ENCODE assay signal across 8 cellular contexts in the genomic region with DNA sequence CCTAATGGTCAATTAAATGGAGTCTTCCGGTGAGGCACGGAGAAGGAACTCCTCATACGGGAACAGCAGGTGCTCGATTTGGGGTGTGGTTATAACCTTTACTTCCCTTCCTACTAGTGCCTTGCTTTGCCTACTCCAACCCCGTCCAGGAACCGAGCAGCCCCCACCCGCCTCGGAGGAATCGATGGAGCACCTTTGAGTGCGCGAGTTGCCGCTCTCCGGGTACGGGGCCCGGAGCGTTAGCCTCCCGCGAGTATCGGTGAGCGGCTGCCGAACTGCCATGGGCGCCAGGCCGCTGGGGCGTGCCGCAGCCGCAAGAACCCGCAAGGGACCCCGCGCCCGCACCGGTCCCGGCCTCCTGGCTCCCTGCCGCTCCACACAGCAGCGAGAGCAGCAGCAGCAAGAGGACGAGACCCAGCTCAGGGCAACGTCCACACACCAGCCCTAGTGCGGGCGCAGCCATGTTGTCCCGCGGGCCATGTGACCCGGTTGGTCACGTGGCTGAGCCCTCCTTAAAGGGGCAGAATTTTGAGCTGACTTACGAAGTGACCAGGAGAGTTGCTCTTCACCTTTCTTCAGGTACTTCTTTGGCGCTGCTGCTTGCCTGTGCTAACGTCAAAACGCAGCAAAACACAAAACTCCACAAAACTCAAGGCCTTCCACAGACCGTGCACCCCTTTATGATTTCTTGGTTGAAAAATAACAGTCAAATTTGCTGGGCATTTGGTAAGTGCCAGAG. TPM values are rescaled to one million over a fixed set of nuclear protein-coding genes. Genes with fewer than 3 reads are reported as not detected.
A peak's percentile ranks its signal among the peaks of the same experiment; 100 is the strongest.
DNase-seq lines count a peak whose midpoint lies in the region; ATAC-seq, FAIRE-seq and TF ChIP-seq lines count a peak whose summit lies in the region.

SUMF1 (minus strand) TSS at position 487 of the 739 bp plus-strand sequence; CDS start at position 463, 24 bp downstream.

- no peaks in the 10 kb centered on the region for H3K9me3 ChIP-seq in fibroblast of lung (ENCODE audit: control insufficient read depth, insufficient read depth, low read depth, low read length)
- no peaks in the 10 kb centered on the region for H3K9me3 ChIP-seq in naive thymus-derived CD4-positive, alpha-beta T cell (ENCODE audit: control insufficient read depth in 2 of 3, low read length in 3 of 3)

- peak within 1 kb of the TSS; percentile 88 for H3K4me3 Mint-ChIP-seq in activated T-helper 17 cell treated with anti-CD3 and anti-CD28 coated beads, Interleukin-2, amount 50 U/mL, for 72 hours
- H3K4me3 Mint-ChIP-seq in naive thymus-derived CD4-positive, alpha-beta T cell, result peak within 1 kb of the TSS; percentile 90 to 95 (median 92)
- H3K4me3 Mint-ChIP-seq in stimulated activated effector memory CD8-positive, alpha-beta T cell treated with anti-CD3 and anti-CD28 coated beads, Interleukin-12 subunit alpha, Interleukin-12 subunit beta, amount 100 ng/mL, for 72 hours, result peak within 1 kb of the TSS; percentile 84

- H3K27me3 ChIP-seq in fibroblast of lung (ENCODE audit: control insufficient read depth, insufficient read depth, low read length), result no peaks in the 10 kb centered on the region
- no peaks in the 10 kb centered on the region for H3K27me3 ChIP-seq in naive thymus-derived CD4-positive, alpha-beta T cell (ENCODE audit: control insufficient read depth in 2 of 2, insufficient read depth in 2 of 2, low read length in 2 of 2)

- CTCF ChIA-PET in naive thymus-derived CD4-positive, alpha-beta T cell (lab: Charles Lee), result interaction anchor here (0.9 to 2.0 kb wide), 3 partner anchors 26 to 165 kb away, joined by 3 to 7 read pairs (median 4); partner anchors contain the start of gene ITPR1

- no peak for TF ChIP-seq CTCF in fibroblast of lung (conservative IDR thresholded peaks at IDR 0.05 in 1 of 2, IDR thresholded peaks at IDR 0.05 in 1 of 2; ENCODE audit: low read depth in 1 of 2, low read length in 2 of 2)

- FAIRE-seq in HTR-8/SVneo (lab: Jason Lieb, UNC), result peak; percentile 88
- FAIRE-seq in RCC 7860 (lab: Jason Lieb, UNC), result no peak

- H3K4me1 ChIP-seq in fibroblast of lung (ENCODE audit: control insufficient read depth, extremely low read depth, insufficient read depth, low read length), result no peaks in the 10 kb centered on the region
- H3K4me1 ChIP-seq in naive thymus-derived CD4-positive, alpha-beta T cell (ENCODE audit: control insufficient read depth in 2 of 2, insufficient read depth in 2 of 2, low read length in 2 of 2), result peaks cover 5 to 7% of the 10 kb centered on the region in 2 donors

- H3K4me1 Mint-ChIP-seq in activated T-helper 17 cell treated with anti-CD3 and anti-CD28 coated beads, Interleukin-2, amount 50 U/mL, for 72 hours, result peaks cover 11% of the 10 kb centered on the region
- peaks cover 11 to 37% (median 20%) of the 10 kb centered on the region in 7 donors for H3K4me1 Mint-ChIP-seq in naive thymus-derived CD4-positive, alpha-beta T cell
- peaks cover 16% of the 10 kb centered on the region for H3K4me1 Mint-ChIP-seq in stimulated activated effector memory CD8-positive, alpha-beta T cell treated with anti-CD3 and anti-CD28 coated beads, Interleukin-12 subunit alpha, Interleukin-12 subunit beta, amount 100 ng/mL, for 72 hours

- peaks cover 2% of the 10 kb centered on the region for H3K79me2 ChIP-seq in fibroblast of lung (ENCODE audit: control insufficient read depth, insufficient read depth, low read length)

- no peaks in the 10 kb centered on the region for H3K27me3 Mint-ChIP-seq in activated T-helper 17 cell treated with anti-CD3 and anti-CD28 coated beads, Interleukin-2, amount 50 U/mL, for 72 hours
- H3K27me3 Mint-ChIP-seq in naive thymus-derived CD4-positive, alpha-beta T cell, result peaks cover 0 to 2% (median under 1%) of the 10 kb centered on the region in 5 donors

- H3K36me3 ChIP-seq in fibroblast of lung (ENCODE audit: control insufficient read depth, insufficient read depth, low read length), result no peaks in the 10 kb centered on the region
- H3K36me3 ChIP-seq in naive thymus-derived CD4-positive, alpha-beta T cell (ENCODE audit: control insufficient read depth in 2 of 3, insufficient read depth in 3 of 3, low read length in 3 of 3), result peaks cover 0 to 4% (median 0%) of the 10 kb centered on the region in 3 experiments

- POLR2A ChIA-PET in naive thymus-derived CD4-positive, alpha-beta T cell (lab: Charles Lee), result interaction anchor here (0.7 to 4.3 kb wide), 8 partner anchors 23 to 163 kb away, joined by 3 to 55 read pairs (median 4); partner anchors contain the start of gene ITPR1

- peak within 1 kb of the TSS; percentile 94 for H3K9ac ChIP-seq in fibroblast of lung (ENCODE audit: insufficient read depth, low read length)

- peak; percentile 84 for DNase-seq in DMS 273 (lab: John Stamatoyannopoulos, UW; ENCODE audit: unreplicated experiment)
- DNase-seq in HTR-8/SVneo (ENCODE audit: insufficient read length, low spot score), result peak; percentile 92
- DNase-seq in RCC 7860 (ENCODE audit: low spot score), result peak; percentile 50
- DNase-seq in fibroblast of lung (ENCODE audit: low read depth in 2 of 2), result peak; percentile 74 to 78
- DNase-seq in naive thymus-derived CD4-positive, alpha-beta T cell, result peak; percentile 59 to 79 (median 70)
- DNase-seq in stimulated activated effector memory CD8-positive, alpha-beta T cell treated with anti-CD3 and anti-CD28 coated beads, Interleukin-12 subunit alpha, Interleukin-12 subunit beta, amount 100 ng/mL, for 72 hours (ENCODE audit: low spot score in 2 of 2), result peak; percentile 59 to 88

- H3K27ac Mint-ChIP-seq in activated T-helper 17 cell treated with anti-CD3 and anti-CD28 coated beads, Interleukin-2, amount 50 U/mL, for 72 hours, result peak within 1 kb of the TSS; percentile 88
- H3K27ac Mint-ChIP-seq in naive thymus-derived CD4-positive, alpha-beta T cell, result peak within 1 kb of the TSS; percentile 86 to 96 (median 94)
- H3K27ac Mint-ChIP-seq in stimulated activated effector memory CD8-positive, alpha-beta T cell treated with anti-CD3 and anti-CD28 coated beads, Interleukin-12 subunit alpha, Interleukin-12 subunit beta, amount 100 ng/mL, for 72 hours, result peak within 1 kb of the TSS; percentile 95

- H3K27ac ChIP-seq in fibroblast of lung (ENCODE audit: insufficient read depth, low read length), result peak within 1 kb of the TSS; percentile 72
- peak within 1 kb of the TSS; percentile 77 for H3K27ac ChIP-seq in naive thymus-derived CD4-positive, alpha-beta T cell (ENCODE audit: low read depth, low read length)

- ATAC-seq in GM21367 (IDR thresholded peaks at IDR 0.05; ENCODE audit: unreplicated experiment), result peak; percentile 99
- ATAC-seq in activated T-helper 17 cell treated with anti-CD3 and anti-CD28 coated beads, Interleukin-2, amount 50 U/mL, for 72 hours (replicated peaks), result peak; percentile 99
- peak; percentile 98 for ATAC-seq in naive thymus-derived CD4-positive, alpha-beta T cell
- ATAC-seq in stimulated activated effector memory CD8-positive, alpha-beta T cell treated with anti-CD3 and anti-CD28 coated beads, Interleukin-12 subunit alpha, Interleukin-12 subunit beta, amount 100 ng/mL, for 72 hours, result peak; percentile 98

- peak within 1 kb of the TSS; percentile 98 for H2AFZ ChIP-seq in fibroblast of lung (ENCODE audit: low read length)

- H3K4me3 ChIP-seq in fibroblast of lung (replicated peaks in 1 of 4; ENCODE audit: control extremely low read depth in 1 of 4, insufficient read depth in 1 of 4, low read depth in 3 of 4, low read length in 4 of 4), result peak within 1 kb of the TSS; percentile 49 to 97 (median 82)
- H3K4me3 ChIP-seq in naive thymus-derived CD4-positive, alpha-beta T cell (ENCODE audit: low read length), result peak within 1 kb of the TSS; percentile 90

- no peaks in the 10 kb centered on the region for H3K9me3 Mint-ChIP-seq in activated T-helper 17 cell treated with anti-CD3 and anti-CD28 coated beads, Interleukin-2, amount 50 U/mL, for 72 hours
- H3K9me3 Mint-ChIP-seq in naive thymus-derived CD4-positive, alpha-beta T cell, result peaks cover 0 to 1% (median 0%) of the 10 kb centered on the region in 11 donors
- no peaks in the 10 kb centered on the region for H3K9me3 Mint-ChIP-seq in stimulated activated effector memory CD8-positive, alpha-beta T cell treated with anti-CD3 and anti-CD28 coated beads, Interleukin-12 subunit alpha, Interleukin-12 subunit beta, amount 100 ng/mL, for 72 hours

- no peaks in the 10 kb centered on the region for H3K36me3 Mint-ChIP-seq in activated T-helper 17 cell treated with anti-CD3 and anti-CD28 coated beads, Interleukin-2, amount 50 U/mL, for 72 hours (ENCODE audit: low read depth)
- no peaks in the 10 kb centered on the region for H3K36me3 Mint-ChIP-seq in naive thymus-derived CD4-positive, alpha-beta T cell
- H3K36me3 Mint-ChIP-seq in stimulated activated effector memory CD8-positive, alpha-beta T cell treated with anti-CD3 and anti-CD28 coated beads, Interleukin-12 subunit alpha, Interleukin-12 subunit beta, amount 100 ng/mL, for 72 hours, result peaks cover 5% of the 10 kb centered on the region

- no peaks in the 10 kb centered on the region for H4K20me1 ChIP-seq in fibroblast of lung (ENCODE audit: control insufficient read depth, extremely low read depth, insufficient read depth, low read length)

- intact Hi-C loops in naive thymus-derived CD4-positive, alpha-beta T cell (cut with micrococcal nuclease), result loop anchor here (1.0 to 2.0 kb wide), 9 partner anchors 26 to 1340 kb away; partner anchors contain the start of genes ARL8B (in 2 of the 2), ITPR1 (in 2 of the 2), SETMAR (in 2 of the 2) and EDEM1 (in 1 of the 2)

- peak within 1 kb of the TSS; percentile 100 for H3K4me2 ChIP-seq in fibroblast of lung (ENCODE audit: extremely low read depth, insufficient read depth, low read length)

RNA-seq across cellular contexts. Expression of gene SUMF1, which starts in this region (rescaled TPM):
- total RNA-seq in activated T-helper 17 cell treated with anti-CD3 and anti-CD28 coated beads, Interleukin-2, amount 50 U/mL, for 72 hours, result 1 to 10 TPM; 5.9 to 7.6 TPM
- 50.0 and 54.2 TPM in 2 replicates for total RNA-seq in fibroblast of lung
- polyA plus RNA-seq in fibroblast of lung, result 45.8 and 64.6 TPM in 2 replicates
- 27.8 and 39.2 TPM in 2 replicates for polyA plus RNA-seq in fibroblast of lung (2012)
- polyA minus RNA-seq in fibroblast of lung (ENCODE audit: low replicate concordance), result 14.8 and 22.1 TPM in 2 replicates
- total RNA-seq in naive thymus-derived CD4-positive, alpha-beta T cell, result 10 to 100 TPM in 4 of 5 experiments, 1 to 10 TPM in 1; 9.2 to 20.0 (median 16.0) TPM
- polyA plus RNA-seq in naive thymus-derived CD4-positive, alpha-beta T cell, result 10 to 100 TPM; 28.6 to 31.0 TPM

Comparison
In these comparisons a context has a peak if more than half of its experiments do, and no peak if none do; other contexts are left out.
1. Peak in every context shown above with its lines: DNase-seq, ATAC-seq, H3K4me3 ChIP-seq and H3K27ac ChIP-seq.